Comparison of ENCODE assay signal across 8 cellular contexts in the genomic region with DNA sequence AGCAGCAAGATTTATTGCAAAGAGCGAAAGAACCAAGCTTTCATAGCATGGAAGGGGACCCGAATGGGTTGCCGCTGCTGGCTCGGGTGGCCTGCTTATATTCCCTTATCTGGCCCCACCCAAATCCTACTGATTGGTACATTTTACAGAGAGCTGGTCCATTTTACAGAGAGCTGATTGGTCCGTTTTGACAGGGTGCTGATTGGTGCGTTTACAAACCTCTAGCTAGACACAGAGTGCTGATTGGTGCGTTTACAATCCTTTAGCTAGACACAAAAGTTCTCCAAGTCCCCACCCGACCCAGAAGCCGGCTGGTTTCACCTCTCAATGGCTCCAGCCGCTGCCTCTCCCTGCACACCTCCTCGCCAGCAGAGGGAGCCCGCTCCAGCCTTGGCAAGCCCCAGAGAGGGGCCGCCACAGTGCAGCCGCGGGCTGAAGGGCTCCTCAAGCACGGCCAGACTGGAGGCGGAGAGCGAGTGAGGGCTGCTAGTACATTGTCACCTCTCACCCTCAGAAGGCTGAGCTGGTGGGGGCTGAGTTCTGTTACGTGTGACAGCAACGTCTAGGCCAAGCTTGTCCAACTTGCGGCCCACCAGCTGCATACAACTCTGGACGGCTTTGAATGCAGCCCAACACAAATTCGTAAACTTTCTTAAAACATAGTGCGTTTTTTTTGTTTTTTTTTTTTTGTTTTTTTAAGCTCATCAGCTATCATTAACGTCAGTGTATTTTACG. TPM values are rescaled to one million over a fixed set of nuclear protein-coding genes. Genes with fewer than 3 reads are reported as not detected.
A peak's percentile ranks its signal among the peaks of the same experiment; 100 is the strongest.
DNase-seq lines count a peak whose midpoint lies in the region; ATAC-seq and TF ChIP-seq lines count a peak whose summit lies in the region.

No MANE protein-coding gene starts in this region.

- H3K36me3 ChIP-seq in body of pancreas (replicated peaks in 1 of 2; ENCODE audit: insufficient read depth in 1 of 2, low read depth in 2 of 2) (no peaks in the 10 kb centered on the region), lower lobe of right lung (no peaks in the 10 kb centered on the region)

- intact Hi-C loops in body of pancreas (cut with DNase I) (no loop called here), lower lobe of right lung (cut with DNase I) (no loop called here)

- peak; percentile 65 for DNase-seq in T-helper 9 cell
- DNase-seq in body of pancreas, result peak; percentile 63 to 77 (median 73)
- peak; percentile 82 for DNase-seq in lower lobe of right lung
- DNase-seq in stimulated activated CD8-positive, alpha-beta memory T cell treated with anti-CD3 and anti-CD28 coated beads, Interleukin-4, amount 100 ng/mL, for 24 hours (ENCODE audit: low read depth), result peak; percentile 58
- no peak for DNase-seq in KG1 (lab: John Stamatoyannopoulos, UW)

- H3K4me1 ChIP-seq in body of pancreas (no peaks in the 10 kb centered on the region), lower lobe of right lung (no peaks in the 10 kb centered on the region)

- WGBS in body of pancreas, 2 donors, result 42 to 54% methylated on average over 26 of the region's 26 CpGs

- H3K27me3 ChIP-seq in body of pancreas (no peaks in the 10 kb centered on the region), lower lobe of right lung (ENCODE audit: low read depth) (no peaks in the 10 kb centered on the region)

- ATAC-seq in HG03135 (IDR thresholded peaks at IDR 0.05; ENCODE audit: unreplicated experiment) (peak; percentile 96), body of pancreas (peak; percentile 92), lower lobe of right lung (peak; percentile 90 to 97), HG02678 (IDR thresholded peaks at IDR 0.05; ENCODE audit: unreplicated experiment) (no peak)

- TF ChIP-seq CTCF in GM12872 (IDR thresholded peaks at IDR 0.05; ENCODE audit: insufficient read depth, low read depth, low read length) (peak; percentile 57), body of pancreas (IDR thresholded peaks at IDR 0.05) (peak in 6 of 7 experiments; percentile 38 to 58 (median 52)), lower lobe of right lung (IDR thresholded peaks at IDR 0.05) (peak; percentile 56)

- H3K9me3 ChIP-seq in body of pancreas (no peaks in the 10 kb centered on the region), lower lobe of right lung (no peaks in the 10 kb centered on the region)

- peak in 1 of 3 donors; percentile 51 for TF ChIP-seq POLR2A in body of pancreas (IDR thresholded peaks at IDR 0.05)

- H3K4me3 ChIP-seq in body of pancreas (no peak overlapping the region), lower lobe of right lung (peak overlapping the region; percentile 43)

- H3K27ac ChIP-seq in body of pancreas (peak overlapping the region in 1 of 4 donors; percentile 7), lower lobe of right lung (no peak overlapping the region)

RNA-seq across cellular contexts. Expression of gene PTH, which starts 8.7 kb away (rescaled TPM):
- total RNA-seq in body of pancreas (not detected), lower lobe of right lung (not detected)

RNA-seq across cellular contexts. Expression of gene BTBD10, which starts 24.1 kb away (rescaled TPM):
- total RNA-seq in body of pancreas (10 to 100 TPM; 14.2 to 17.1 TPM), lower lobe of right lung (25.1 TPM)
